ENCODE assay signal across 18 cellular contexts in the genomic region with DNA sequence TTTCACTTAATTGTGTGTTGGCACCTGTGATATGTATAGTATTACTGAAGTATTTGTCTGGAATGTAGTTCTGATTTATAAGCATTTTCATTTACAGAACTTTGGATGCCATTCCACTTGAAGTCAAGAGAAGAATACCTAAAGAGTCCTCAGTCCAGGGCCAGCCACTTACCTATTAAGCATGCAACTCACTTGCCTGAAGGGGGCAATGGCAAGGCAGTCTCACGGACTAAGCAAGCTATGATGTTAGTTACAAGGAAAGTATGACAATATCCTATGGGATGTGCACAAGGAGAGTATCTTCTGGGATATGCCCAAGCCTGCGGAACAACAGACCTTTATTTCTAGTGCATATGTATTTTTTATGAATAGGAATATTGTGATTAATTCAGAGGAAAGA.
"Had no signal": no experiment of that assay in that cellular context is flagged by ENCODE, and none has a peak within 500 bp of the region (broad histone marks: within the 10 kb centered on the region; RNA-seq: fewer than 3 reads in every experiment).

No MANE protein-coding gene starts in this region.

- H2AFZ ChIP-seq: hepatocyte had no signal

- H3K9me3 ChIP-seq: adrenal gland, gastroesophageal sphincter, neutrophil, right atrium auricular region had no signal

- ATAC-seq: gastroesophageal sphincter; left cardiac atrium; naive thymus-derived CD4-positive, alpha-beta T cell; stimulated activated memory B cell treated with anti-CD40 and anti-IgM and Interleukin-4, amounts not matched to agents 10 μg/mL and 1 μg/mL and 100 μg/mL, for 72 hours had no signal

- H3K27ac ChIP-seq: adrenal gland, epithelial cell of prostate, gastroesophageal sphincter, hepatocyte, neutrophil, right atrium auricular region had no signal

- H3K4me3 ChIP-seq: adrenal gland, gastroesophageal sphincter, hepatocyte, right atrium auricular region had no signal

- H3K4me2 ChIP-seq: hepatocyte had no signal

- H3K27me3 ChIP-seq: adrenal gland, gastroesophageal sphincter, hepatocyte, neutrophil, right atrium auricular region had no signal

- H3K4me1 ChIP-seq: adrenal gland, gastroesophageal sphincter, right atrium auricular region had no signal

- DNase-seq: activated CD4-positive, alpha-beta T cell treated with anti-CD3 and anti-CD28 coated beads, Interleukin-2, amount 50 U/mL, for 4 hours; activated CD4-positive, CD25-positive, alpha-beta regulatory T cell treated with anti-CD3 and anti-CD28 coated beads, Interleukin-2, amount 50 U/mL, for 72 hours; activated naive CD4-positive, alpha-beta T cell treated with anti-CD3 and anti-CD28 coated beads, Interleukin-2, amount 50 U/mL, for 16 hours; activated T-cell treated with anti-CD3 and anti-CD28 coated beads, Interleukin-2, amount 50 U/mL, for 1 hour; adrenal gland; central memory CD4-positive, alpha-beta T cell; cortex of kidney; effector memory CD4-positive, alpha-beta T cell; immature natural killer cell; left cardiac atrium; naive thymus-derived CD4-positive, alpha-beta T cell; posterior cingulate gyrus had no signal

- H3K36me3 ChIP-seq: adrenal gland, gastroesophageal sphincter, neutrophil, right atrium auricular region had no signal

- H3K79me2 ChIP-seq: hepatocyte had no signal
